17 cellular contexts compared by ENCODE assay signal in genomic region chr3:32194653-32195052, GRCh38.
"Had no signal": no experiment of that assay in that cellular context is flagged by ENCODE, and none has a peak within 500 bp of the region (broad histone marks: within the 10 kb centered on the region; RNA-seq: fewer than 3 reads in every experiment).

No MANE protein-coding gene starts in this region.

- H3K9me3 ChIP-seq: gastroesophageal sphincter, testis had no signal

- H3K4me1 Mint-ChIP-seq: activated CD4-positive, alpha-beta memory T cell treated with anti-CD3 and anti-CD28 coated beads, Interleukin-2, amount 10 ng/mL, durations not matched to agents 7 days and 5 days; activated CD4-positive, alpha-beta T cell treated with anti-CD3 and anti-CD28 coated beads for 36 hours; stimulated activated naive CD8-positive, alpha-beta T cell treated with anti-CD3 and anti-CD28 coated beads, Interleukin-15, amount 100 ng/mL, for 72 hours; T-cell had no signal

- H3K27ac ChIP-seq: coronary artery, gastroesophageal sphincter, testis, WERI-Rb-1 had no signal

- H3K27ac Mint-ChIP-seq: activated CD4-positive, alpha-beta memory T cell treated with anti-CD3 and anti-CD28 coated beads, Interleukin-2, amount 10 ng/mL, durations not matched to agents 7 days and 5 days; activated CD4-positive, alpha-beta T cell treated with anti-CD3 and anti-CD28 coated beads for 36 hours; naive thymus-derived CD4-positive, alpha-beta T cell; stimulated activated naive CD8-positive, alpha-beta T cell treated with anti-CD3 and anti-CD28 coated beads, Interleukin-15, amount 100 ng/mL, for 72 hours; T-cell had no signal

- H3K4me3 ChIP-seq: coronary artery, gastroesophageal sphincter, lung, testis had no signal

- ATAC-seq: activated CD4-positive, alpha-beta T cell treated with anti-CD3 and anti-CD28 coated beads for 36 hours; gastroesophageal sphincter; naive thymus-derived CD4-positive, alpha-beta T cell; stimulated activated naive CD8-positive, alpha-beta T cell treated with anti-CD3 and anti-CD28 coated beads, Interleukin-15, amount 100 ng/mL, for 72 hours; T-cell had no signal

- H3K36me3 ChIP-seq: gastroesophageal sphincter, WERI-Rb-1 had no signal

- H3K4me3 Mint-ChIP-seq: activated CD4-positive, alpha-beta memory T cell treated with anti-CD3 and anti-CD28 coated beads, Interleukin-2, amount 10 ng/mL, durations not matched to agents 7 days and 5 days; activated CD4-positive, alpha-beta T cell treated with anti-CD3 and anti-CD28 coated beads for 36 hours; naive thymus-derived CD4-positive, alpha-beta T cell; stimulated activated naive CD8-positive, alpha-beta T cell treated with anti-CD3 and anti-CD28 coated beads, Interleukin-15, amount 100 ng/mL, for 72 hours; T-cell had no signal

- H3K4me1 ChIP-seq: testis had no signal

- H3K9me3 Mint-ChIP-seq: activated CD4-positive, alpha-beta memory T cell treated with anti-CD3 and anti-CD28 coated beads, Interleukin-2, amount 10 ng/mL, durations not matched to agents 7 days and 5 days; naive thymus-derived CD4-positive, alpha-beta T cell; stimulated activated naive CD8-positive, alpha-beta T cell treated with anti-CD3 and anti-CD28 coated beads, Interleukin-15, amount 100 ng/mL, for 72 hours; T-cell had no signal

- H3K27me3 ChIP-seq: gastroesophageal sphincter, testis had no signal

- DNase-seq: activated CD4-positive, alpha-beta memory T cell treated with anti-CD3 and anti-CD28 coated beads, Interleukin-2, amount 10 ng/mL, durations not matched to agents 7 days and 5 days; activated CD4-positive, alpha-beta T cell treated with anti-CD3 and anti-CD28 coated beads for 36 hours; central memory CD4-positive, alpha-beta T cell; effector CD8-positive, alpha-beta T cell; hippocampal formation; naive thymus-derived CD4-positive, alpha-beta T cell; occipital lobe; stimulated activated CD4-positive, alpha-beta T cell treated with anti-CD3 and anti-CD28 coated beads, Interleukin-15, amount 100 ng/mL, for 24 hours; stimulated activated CD4-positive, alpha-beta T cell treated with anti-CD3 and anti-CD28 coated beads, Interleukin-4, amount 100 ng/mL, for 24 hours; stimulated activated naive CD8-positive, alpha-beta T cell treated with anti-CD3 and anti-CD28 coated beads, Interleukin-15, amount 100 ng/mL, for 72 hours; T-cell; T1000; testis; WERI-Rb-1 had no signal

- H3K36me3 Mint-ChIP-seq: naive thymus-derived CD4-positive, alpha-beta T cell; T-cell had no signal
